ENCODE assay signal across 8 cellular contexts in genomic region chr10:16828114-16828568, GRCh38. TPM values are rescaled to one million over a fixed set of nuclear protein-coding genes. Genes with fewer than 3 reads are reported as not detected.
DNase-seq lines count a peak whose midpoint lies in the region; ATAC-seq, FAIRE-seq and TF ChIP-seq lines count a peak whose summit lies in the region.

No MANE protein-coding gene starts in this region.

- TF ChIP-seq CTCF in fibroblast of villous mesenchyme (IDR thresholded peaks at IDR 0.05; ENCODE audit: insufficient read depth, low read depth, low read length) = peak; percentile 59

- no peaks in the 10 kb centered on the region for H3K4me1 Mint-ChIP-seq in activated T-helper 17 cell treated with anti-CD3 and anti-CD28 coated beads, Interleukin-2, amount 50 U/mL, for 72 hours

- peak; percentile 92 for ATAC-seq in GM21447 (IDR thresholded peaks at IDR 0.05; ENCODE audit: unreplicated experiment)
- peak; percentile 76 for ATAC-seq in activated T-helper 17 cell treated with anti-CD3 and anti-CD28 coated beads, Interleukin-2, amount 50 U/mL, for 72 hours (replicated peaks)

- H3K27ac Mint-ChIP-seq in activated T-helper 17 cell treated with anti-CD3 and anti-CD28 coated beads, Interleukin-2, amount 50 U/mL, for 72 hours = no peak overlapping the region

- H3K4me3 ChIP-seq in Jurkat, Clone E6-1 (ENCODE audit: low read length) = no peak overlapping the region
- no peak overlapping the region for H3K4me3 ChIP-seq in fibroblast of villous mesenchyme (ENCODE audit: low read depth, low read length)

- FAIRE-seq in RCC 7860 (lab: Jason Lieb, UNC) = peak; percentile 67

- DNase-seq in DMS53 (lab: John Stamatoyannopoulos, UW) (peak; percentile 95), RCC 7860 (ENCODE audit: low spot score) (peak; percentile 69), fibroblast of villous mesenchyme (ENCODE audit: low read depth) (peak; percentile 86), occipital lobe (lab: John Stamatoyannopoulos, UW) (peak; percentile 30), ureter (ENCODE audit: low spot score) (peak; percentile 70)
- DNase-seq in Jurkat, Clone E6-1 (ENCODE audit: low read depth, low spot score) = peak; percentile 80

- H3K9me3 Mint-ChIP-seq in activated T-helper 17 cell treated with anti-CD3 and anti-CD28 coated beads, Interleukin-2, amount 50 U/mL, for 72 hours = no peaks in the 10 kb centered on the region

- H3K27me3 Mint-ChIP-seq in activated T-helper 17 cell treated with anti-CD3 and anti-CD28 coated beads, Interleukin-2, amount 50 U/mL, for 72 hours = no peaks in the 10 kb centered on the region

- no peaks in the 10 kb centered on the region for H3K36me3 Mint-ChIP-seq in activated T-helper 17 cell treated with anti-CD3 and anti-CD28 coated beads, Interleukin-2, amount 50 U/mL, for 72 hours (ENCODE audit: low read depth)

- no peak overlapping the region for H3K4me3 Mint-ChIP-seq in activated T-helper 17 cell treated with anti-CD3 and anti-CD28 coated beads, Interleukin-2, amount 50 U/mL, for 72 hours

RNA-seq across cellular contexts. Expression of gene RSU1, which starts 10.9 kb away (rescaled TPM):
- polyA plus RNA-seq in Jurkat, Clone E6-1 (2012; ENCODE audit: insufficient read depth, insufficient read length) = 103 TPM
- 10 to 100 TPM; 56.1 to 87.8 TPM for total RNA-seq in activated T-helper 17 cell treated with anti-CD3 and anti-CD28 coated beads, Interleukin-2, amount 50 U/mL, for 72 hours
- 106 and 114 TPM in 2 replicates for total RNA-seq in fibroblast of villous mesenchyme
- total RNA-seq in occipital lobe = 29.6 TPM
- total RNA-seq in ureter = 78.7 TPM

Comparison
In these comparisons a context has a peak if more than half of its experiments do, and no peak if none do; other contexts are left out.
1. DNase-seq: peak in every context shown above with its lines; median percentile 95 in DMS53; 86 in fibroblast of villous mesenchyme; 80 in Jurkat, Clone E6-1; 70 in ureter; 69 in RCC 7860; 30 in occipital lobe.